In genomic region chr11:62591448-62592215, GRCh38 we compare ENCODE assay signal across 1 cellular context.
A peak's percentile ranks its signal among the peaks of the same experiment; 100 is the strongest.
TF ChIP-seq lines count a peak whose summit lies in the region.

A gene with protein sequence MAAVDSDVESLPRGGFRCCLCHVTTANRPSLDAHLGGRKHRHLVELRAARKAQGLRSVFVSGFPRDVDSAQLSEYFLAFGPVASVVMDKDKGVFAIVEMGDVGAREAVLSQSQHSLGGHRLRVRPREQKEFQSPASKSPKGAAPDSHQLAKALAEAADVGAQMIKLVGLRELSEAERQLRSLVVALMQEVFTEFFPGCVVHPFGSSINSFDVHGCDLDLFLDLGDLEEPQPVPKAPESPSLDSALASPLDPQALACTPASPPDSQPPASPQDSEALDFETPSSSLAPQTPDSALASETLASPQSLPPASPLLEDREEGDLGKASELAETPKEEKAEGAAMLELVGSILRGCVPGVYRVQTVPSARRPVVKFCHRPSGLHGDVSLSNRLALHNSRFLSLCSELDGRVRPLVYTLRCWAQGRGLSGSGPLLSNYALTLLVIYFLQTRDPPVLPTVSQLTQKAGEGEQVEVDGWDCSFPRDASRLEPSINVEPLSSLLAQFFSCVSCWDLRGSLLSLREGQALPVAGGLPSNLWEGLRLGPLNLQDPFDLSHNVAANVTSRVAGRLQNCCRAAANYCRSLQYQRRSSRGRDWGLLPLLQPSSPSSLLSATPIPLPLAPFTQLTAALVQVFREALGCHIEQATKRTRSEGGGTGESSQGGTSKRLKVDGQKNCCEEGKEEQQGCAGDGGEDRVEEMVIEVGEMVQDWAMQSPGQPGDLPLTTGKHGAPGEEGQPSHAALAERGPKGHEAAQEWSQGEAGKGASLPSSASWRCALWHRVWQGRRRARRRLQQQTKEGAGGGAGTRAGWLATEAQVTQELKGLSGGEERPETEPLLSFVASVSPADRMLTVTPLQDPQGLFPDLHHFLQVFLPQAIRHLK (minus strand): TSS chr11:62591523. CDS start chr11:62591485, 38 bp downstream.

TF ChIP-seq in K562, 482 proteins besides CTCF, POLR2A, EP300 and RAD21 (continued from another document and continues in another):
- TF ChIP-seq REST (CRISPR knock-in tag; IDR thresholded peaks at IDR 0.05; ENCODE audit: low read depth) (peak; percentile 91), XRCC3 (IDR thresholded peaks at IDR 0.05) (no peak), ZFX (CRISPR knock-in tag; IDR thresholded peaks at IDR 0.05) (peak; percentile 56), CEBPZ (IDR thresholded peaks at IDR 0.05; ENCODE audit: borderline replicate concordance, low read depth, low read length) (no peak), ZNF263 (CRISPR knock-in tag; IDR thresholded peaks at IDR 0.05; ENCODE audit: borderline replicate concordance) (peak; percentile 35; the same call in 1 of the 2 replicates), NFRKB (IDR thresholded peaks at IDR 0.05; ENCODE audit: low read depth) (peak; percentile 95), HCFC1 (IDR thresholded peaks at IDR 0.05; ENCODE audit: low read depth, low read length) (peak; percentile 91), ELF2 (CRISPR knock-in tag; IDR thresholded peaks at IDR 0.05) (peak; percentile 84; the same call in 1 of the 2 replicates), ARID4B (CRISPR knock-in tag; IDR thresholded peaks at IDR 0.05) (peak; percentile 92; the same call in 1 of the 2 replicates), ETV1 (tag; conservative IDR thresholded peaks at IDR 0.05; ENCODE audit: low read depth) (peak; percentile 94), STAG1 (CRISPR knock-in tag; IDR thresholded peaks at IDR 0.05; ENCODE audit: borderline replicate concordance) (no peak), PHF8 (IDR thresholded peaks at IDR 0.05; ENCODE audit: borderline replicate concordance, low read length) (peak; percentile 64; the same call in 1 of the 2 replicates), FOS (IDR thresholded peaks at IDR 0.05; ENCODE audit: extremely low read depth, insufficient read length) (peak; percentile 87), BCLAF1 (IDR thresholded peaks at IDR 0.05; ENCODE audit: borderline replicate concordance in 1 of 2, control insufficient read depth in 1 of 2, low read depth in 2 of 2, low read length in 1 of 2) (peak in 1 of 2 experiments; percentile 94; a peak in 2 of 4 replicates), SPI1 (IDR thresholded peaks at IDR 0.05; ENCODE audit: borderline replicate concordance, low read depth, low read length) (peak; percentile 53; the same call in 1 of the 2 replicates), STAT6 (CRISPR knock-in tag; IDR thresholded peaks at IDR 0.05) (no peak)
- TF ChIP-seq, protein P1, sequence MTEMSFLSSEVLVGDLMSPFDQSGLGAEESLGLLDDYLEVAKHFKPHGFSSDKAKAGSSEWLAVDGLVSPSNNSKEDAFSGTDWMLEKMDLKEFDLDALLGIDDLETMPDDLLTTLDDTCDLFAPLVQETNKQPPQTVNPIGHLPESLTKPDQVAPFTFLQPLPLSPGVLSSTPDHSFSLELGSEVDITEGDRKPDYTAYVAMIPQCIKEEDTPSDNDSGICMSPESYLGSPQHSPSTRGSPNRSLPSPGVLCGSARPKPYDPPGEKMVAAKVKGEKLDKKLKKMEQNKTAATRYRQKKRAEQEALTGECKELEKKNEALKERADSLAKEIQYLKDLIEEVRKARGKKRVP (CRISPR knock-in tag; IDR thresholded peaks at IDR 0.05): no peak
- TF ChIP-seq, protein P2, sequence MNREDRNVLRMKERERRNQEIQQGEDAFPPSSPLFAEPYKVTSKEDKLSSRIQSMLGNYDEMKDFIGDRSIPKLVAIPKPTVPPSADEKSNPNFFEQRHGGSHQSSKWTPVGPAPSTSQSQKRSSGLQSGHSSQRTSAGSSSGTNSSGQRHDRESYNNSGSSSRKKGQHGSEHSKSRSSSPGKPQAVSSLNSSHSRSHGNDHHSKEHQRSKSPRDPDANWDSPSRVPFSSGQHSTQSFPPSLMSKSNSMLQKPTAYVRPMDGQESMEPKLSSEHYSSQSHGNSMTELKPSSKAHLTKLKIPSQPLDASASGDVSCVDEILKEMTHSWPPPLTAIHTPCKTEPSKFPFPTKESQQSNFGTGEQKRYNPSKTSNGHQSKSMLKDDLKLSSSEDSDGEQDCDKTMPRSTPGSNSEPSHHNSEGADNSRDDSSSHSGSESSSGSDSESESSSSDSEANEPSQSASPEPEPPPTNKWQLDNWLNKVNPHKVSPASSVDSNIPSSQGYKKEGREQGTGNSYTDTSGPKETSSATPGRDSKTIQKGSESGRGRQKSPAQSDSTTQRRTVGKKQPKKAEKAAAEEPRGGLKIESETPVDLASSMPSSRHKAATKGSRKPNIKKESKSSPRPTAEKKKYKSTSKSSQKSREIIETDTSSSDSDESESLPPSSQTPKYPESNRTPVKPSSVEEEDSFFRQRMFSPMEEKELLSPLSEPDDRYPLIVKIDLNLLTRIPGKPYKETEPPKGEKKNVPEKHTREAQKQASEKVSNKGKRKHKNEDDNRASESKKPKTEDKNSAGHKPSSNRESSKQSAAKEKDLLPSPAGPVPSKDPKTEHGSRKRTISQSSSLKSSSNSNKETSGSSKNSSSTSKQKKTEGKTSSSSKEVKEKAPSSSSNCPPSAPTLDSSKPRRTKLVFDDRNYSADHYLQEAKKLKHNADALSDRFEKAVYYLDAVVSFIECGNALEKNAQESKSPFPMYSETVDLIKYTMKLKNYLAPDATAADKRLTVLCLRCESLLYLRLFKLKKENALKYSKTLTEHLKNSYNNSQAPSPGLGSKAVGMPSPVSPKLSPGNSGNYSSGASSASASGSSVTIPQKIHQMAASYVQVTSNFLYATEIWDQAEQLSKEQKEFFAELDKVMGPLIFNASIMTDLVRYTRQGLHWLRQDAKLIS (CRISPR knock-in tag; IDR thresholded peaks at IDR 0.05): no peak; the same call in 1 of the 2 replicates
- TF ChIP-seq, protein P3, sequence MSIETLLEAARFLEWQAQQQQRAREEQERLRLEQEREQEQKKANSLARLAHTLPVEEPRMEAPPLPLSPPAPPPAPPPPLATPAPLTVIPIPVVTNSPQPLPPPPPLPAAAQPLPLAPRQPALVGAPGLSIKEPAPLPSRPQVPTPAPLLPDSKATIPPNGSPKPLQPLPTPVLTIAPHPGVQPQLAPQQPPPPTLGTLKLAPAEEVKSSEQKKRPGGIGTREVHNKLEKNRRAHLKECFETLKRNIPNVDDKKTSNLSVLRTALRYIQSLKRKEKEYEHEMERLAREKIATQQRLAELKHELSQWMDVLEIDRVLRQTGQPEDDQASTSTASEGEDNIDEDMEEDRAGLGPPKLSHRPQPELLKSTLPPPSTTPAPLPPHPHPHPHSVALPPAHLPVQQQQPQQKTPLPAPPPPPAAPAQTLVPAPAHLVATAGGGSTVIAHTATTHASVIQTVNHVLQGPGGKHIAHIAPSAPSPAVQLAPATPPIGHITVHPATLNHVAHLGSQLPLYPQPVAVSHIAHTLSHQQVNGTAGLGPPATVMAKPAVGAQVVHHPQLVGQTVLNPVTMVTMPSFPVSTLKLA (conservative IDR thresholded peaks at IDR 0.05): peak; percentile 91 to 96
